In genomic region chr9:94668424-94668916, GRCh38 we compare ENCODE assay signal across 11 cellular contexts. TPM values are rescaled to one million over a fixed set of nuclear protein-coding genes. Genes with fewer than 3 reads are reported as not detected.
A peak's percentile ranks its signal among the peaks of the same experiment; 100 is the strongest.
DNase-seq lines count a peak whose midpoint lies in the region; ATAC-seq and TF ChIP-seq lines count a peak whose summit lies in the region.
"Had no signal": no experiment of that assay in that cellular context is flagged by ENCODE, and none has a peak within 500 bp of the region (broad histone marks: within the 10 kb centered on the region; RNA-seq: fewer than 3 reads in every experiment).

No MANE protein-coding gene starts in this region.

- H3K4me3 Mint-ChIP-seq in activated naive CD4-positive, alpha-beta T cell treated with anti-CD3 and anti-CD28 coated beads, Interleukin-2, amount 50 U/mL, for 24 hours: peak overlapping the region; percentile 37
- no peak overlapping the region for H3K4me3 Mint-ChIP-seq in stimulated activated memory B cell treated with anti-CD40 and anti-IgM and Interleukin-4, amounts not matched to agents 10 μg/mL and 1 μg/mL and 100 μg/mL, for 72 hours

- POLR2A ChIA-PET in Panc1 (lab: Charles Lee): interaction anchor here (0.7 kb wide), 1 partner anchor 574 kb away, joined by 3 read pairs; no protein-coding TSS in a partner anchor

- in situ Hi-C loops in Panc1 (cut with HindIII; ENCODE audit: low pct_unique_long_range_greater_than_20kb, low sequenced_read_pairs): no loop called here

- TF ChIP-seq CTCF in Panc1 (IDR thresholded peaks at IDR 0.05): no peak

- no peak overlapping the region for H3K4me3 ChIP-seq in Panc1 (ENCODE audit: low read depth in 2 of 2, low read length in 2 of 2)
- H3K4me3 ChIP-seq: uterus had no signal

- H3K4me1 ChIP-seq in Panc1 (ENCODE audit: control insufficient read depth, insufficient read depth, low read length): no peaks in the 10 kb centered on the region; the same call in 1 of the 2 replicates
- H3K4me1 ChIP-seq: uterus had no signal

- peaks cover 7% of the 10 kb centered on the region for H3K4me1 Mint-ChIP-seq in activated naive CD4-positive, alpha-beta T cell treated with anti-CD3 and anti-CD28 coated beads, Interleukin-2, amount 50 U/mL, for 24 hours
- no peaks in the 10 kb centered on the region for H3K4me1 Mint-ChIP-seq in stimulated activated memory B cell treated with anti-CD40 and anti-IgM and Interleukin-4, amounts not matched to agents 10 μg/mL and 1 μg/mL and 100 μg/mL, for 72 hours

- CTCF ChIA-PET in Panc1 (lab: Charles Lee): interaction anchor here (0.7 to 2.1 kb wide), 2 partner anchors 500 to 1456 kb away, joined by 3 to 7 read pairs; no protein-coding TSS in a partner anchor

- H3K36me3 Mint-ChIP-seq in activated naive CD4-positive, alpha-beta T cell treated with anti-CD3 and anti-CD28 coated beads, Interleukin-2, amount 50 U/mL, for 24 hours: no peaks in the 10 kb centered on the region
- no peaks in the 10 kb centered on the region for H3K36me3 Mint-ChIP-seq in stimulated activated memory B cell treated with anti-CD40 and anti-IgM and Interleukin-4, amounts not matched to agents 10 μg/mL and 1 μg/mL and 100 μg/mL, for 72 hours

- DNase-seq in activated naive CD4-positive, alpha-beta T cell treated with anti-CD3 and anti-CD28 coated beads, Interleukin-2, amount 50 U/mL, for 16 hours: no peak
- DNase-seq in Panc1 (ENCODE audit: low read depth, low spot score) (no peak), kidney tubule cell (ENCODE audit: low spot score) (peak; percentile 29), NCI-H748 treated with DMSO at 0.1 percent for 48 hours (lab: John Stamatoyannopoulos, UW) (no peak), NCI-H187 treated with DMSO at 0.1 percent for 48 hours (lab: John Stamatoyannopoulos, UW) (no peak)

- H3K27me3 ChIP-seq in Panc1 (ENCODE audit: control insufficient read depth, insufficient read depth, low read length): no peaks in the 10 kb centered on the region
- H3K27me3 ChIP-seq: uterus had no signal

- H3K36me3 ChIP-seq in Panc1 (ENCODE audit: control insufficient read depth, insufficient read depth, low read length): no peaks in the 10 kb centered on the region
- H3K36me3 ChIP-seq: uterus had no signal

- peak; percentile 17; the same call in 1 of the 2 replicates for ATAC-seq in Panc1
- ATAC-seq in stimulated activated memory B cell treated with anti-CD40 and anti-IgM and Interleukin-4, amounts not matched to agents 10 μg/mL and 1 μg/mL and 100 μg/mL, for 72 hours: no peak
- ATAC-seq in HG03432 (IDR thresholded peaks at IDR 0.05; ENCODE audit: unreplicated experiment): no peak

- intact Hi-C loops in Panc1 (cut with micrococcal nuclease; ENCODE audit: unreplicated experiment): loop anchor here (5.0 kb wide), 1 partner anchor 459 kb away; no protein-coding TSS in a partner anchor

- H3K27me3 Mint-ChIP-seq in activated naive CD4-positive, alpha-beta T cell treated with anti-CD3 and anti-CD28 coated beads, Interleukin-2, amount 50 U/mL, for 24 hours: no peaks in the 10 kb centered on the region
- H3K27me3 Mint-ChIP-seq in stimulated activated memory B cell treated with anti-CD40 and anti-IgM and Interleukin-4, amounts not matched to agents 10 μg/mL and 1 μg/mL and 100 μg/mL, for 72 hours: peaks cover 22% of the 10 kb centered on the region

- H3K27ac ChIP-seq in Panc1 (ENCODE audit: low read length): no peak overlapping the region
- H3K27ac ChIP-seq: uterus had no signal

- H3K9me3 Mint-ChIP-seq in activated naive CD4-positive, alpha-beta T cell treated with anti-CD3 and anti-CD28 coated beads, Interleukin-2, amount 50 U/mL, for 24 hours: no peaks in the 10 kb centered on the region
- H3K9me3 Mint-ChIP-seq in stimulated activated memory B cell treated with anti-CD40 and anti-IgM and Interleukin-4, amounts not matched to agents 10 μg/mL and 1 μg/mL and 100 μg/mL, for 72 hours: no peaks in the 10 kb centered on the region
- H3K9me3 Mint-ChIP-seq: stimulated activated naive B cell treated with anti-CD40 and anti-IgM and Interleukin-4, amounts not matched to agents 10 μg/mL and 1 μg/mL and 100 μg/mL, for 72 hours had no signal

- no peak overlapping the region for H3K27ac Mint-ChIP-seq in activated naive CD4-positive, alpha-beta T cell treated with anti-CD3 and anti-CD28 coated beads, Interleukin-2, amount 50 U/mL, for 24 hours
- H3K27ac Mint-ChIP-seq in stimulated activated memory B cell treated with anti-CD40 and anti-IgM and Interleukin-4, amounts not matched to agents 10 μg/mL and 1 μg/mL and 100 μg/mL, for 72 hours: peak overlapping the region; percentile 71

- no TSS peak for BruUV-seq in Panc1 (replicated peaks; lab: Mats Ljungman, UMichigan)

- H3K9me3 ChIP-seq in Panc1 (ENCODE audit: control insufficient read depth, insufficient read depth, low read depth, low read length): no peaks in the 10 kb centered on the region
- H3K9me3 ChIP-seq: uterus had no signal

RNA-seq across cellular contexts. Expression of gene FBP1, which starts 29.2 kb away (rescaled TPM):
- total RNA-seq in Panc1 (2021; ENCODE audit: unreplicated experiment): 0.36 TPM
- polyA plus RNA-seq in Panc1 (2012; ENCODE audit: insufficient read length): not detected
- total RNA-seq: fibroblast of lung had no signal
- polyA plus RNA-seq: fibroblast of lung had no signal

RNA-seq across cellular contexts. Expression of gene AOPEP, which starts 58.0 kb away (rescaled TPM):
- total RNA-seq in Panc1 (2021; ENCODE audit: unreplicated experiment): 36.4 TPM
- 29.7 TPM for polyA plus RNA-seq in Panc1 (2012; ENCODE audit: insufficient read length)
